Comparison of ENCODE assay signal across 1 cellular context in the genomic region with DNA sequence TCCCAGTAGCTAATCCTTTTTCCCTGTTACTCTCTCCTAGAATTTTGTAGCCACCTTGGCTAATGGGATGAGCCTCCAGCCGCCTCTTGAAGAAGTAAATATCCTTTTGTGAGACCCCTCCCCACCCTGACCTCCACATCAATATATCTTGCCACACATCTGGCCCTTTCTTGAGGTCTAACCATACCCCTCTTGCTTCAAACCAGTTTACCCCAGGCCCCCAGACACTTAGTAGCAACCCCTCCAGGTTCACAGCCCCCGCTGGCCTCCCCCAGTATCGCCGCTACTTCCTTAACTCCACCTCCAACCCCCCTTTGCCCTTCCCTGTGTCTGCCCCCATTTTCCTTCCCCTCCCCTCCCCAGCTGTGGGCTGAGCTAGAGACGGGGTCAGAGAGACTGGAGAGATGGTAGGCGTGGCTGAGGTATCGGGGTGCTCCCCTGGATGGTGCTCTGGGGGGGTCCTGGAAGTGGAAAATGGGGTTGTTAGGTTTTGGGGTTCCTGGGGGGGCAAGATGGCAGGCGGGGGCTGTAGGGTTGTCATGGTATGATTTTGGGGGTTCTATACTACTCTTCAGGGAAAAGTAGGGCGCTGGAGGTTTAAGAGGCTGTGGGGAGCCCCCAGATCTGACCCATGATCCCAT.
TF ChIP-seq lines count a peak whose summit lies in the region.

No MANE protein-coding gene starts in this region.

TF ChIP-seq in K562, 482 proteins besides CTCF, POLR2A, EP300 and RAD21:
- TF ChIP-seq, protein P1, sequence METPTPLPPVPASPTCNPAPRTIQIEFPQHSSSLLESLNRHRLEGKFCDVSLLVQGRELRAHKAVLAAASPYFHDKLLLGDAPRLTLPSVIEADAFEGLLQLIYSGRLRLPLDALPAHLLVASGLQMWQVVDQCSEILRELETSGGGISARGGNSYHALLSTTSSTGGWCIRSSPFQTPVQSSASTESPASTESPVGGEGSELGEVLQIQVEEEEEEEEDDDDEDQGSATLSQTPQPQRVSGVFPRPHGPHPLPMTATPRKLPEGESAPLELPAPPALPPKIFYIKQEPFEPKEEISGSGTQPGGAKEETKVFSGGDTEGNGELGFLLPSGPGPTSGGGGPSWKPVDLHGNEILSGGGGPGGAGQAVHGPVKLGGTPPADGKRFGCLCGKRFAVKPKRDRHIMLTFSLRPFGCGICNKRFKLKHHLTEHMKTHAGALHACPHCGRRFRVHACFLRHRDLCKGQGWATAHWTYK (CRISPR knock-in tag; IDR thresholded peaks at IDR 0.05): no peak
- TF ChIP-seq ZBTB7A (IDR thresholded peaks at IDR 0.05; ENCODE audit: borderline replicate concordance, control insufficient read depth, low read depth, low read length) (peak; percentile 49), RNF2 (IDR thresholded peaks at IDR 0.05) (no peak), ZNF780A (CRISPR knock-in tag; IDR thresholded peaks at IDR 0.05) (no peak), NFE2 (IDR thresholded peaks at IDR 0.05; ENCODE audit: low read depth) (no peak), ZNF431 (CRISPR knock-in tag; IDR thresholded peaks at IDR 0.05) (0 out of 2 replicates have a peak, but pooled peaks have one; percentile 35)
- TF ChIP-seq, protein P2, sequence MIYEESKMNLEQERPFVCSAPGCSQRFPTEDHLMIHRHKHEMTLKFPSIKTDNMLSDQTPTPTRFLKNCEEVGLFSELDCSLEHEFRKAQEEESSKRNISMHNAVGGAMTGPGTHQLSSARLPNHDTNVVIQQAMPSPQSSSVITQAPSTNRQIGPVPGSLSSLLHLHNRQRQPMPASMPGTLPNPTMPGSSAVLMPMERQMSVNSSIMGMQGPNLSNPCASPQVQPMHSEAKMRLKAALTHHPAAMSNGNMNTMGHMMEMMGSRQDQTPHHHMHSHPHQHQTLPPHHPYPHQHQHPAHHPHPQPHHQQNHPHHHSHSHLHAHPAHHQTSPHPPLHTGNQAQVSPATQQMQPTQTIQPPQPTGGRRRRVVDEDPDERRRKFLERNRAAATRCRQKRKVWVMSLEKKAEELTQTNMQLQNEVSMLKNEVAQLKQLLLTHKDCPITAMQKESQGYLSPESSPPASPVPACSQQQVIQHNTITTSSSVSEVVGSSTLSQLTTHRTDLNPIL (CRISPR knock-in tag; IDR thresholded peaks at IDR 0.05): no peak
